ENCODE assay signal across 8 cellular contexts in the genomic region with DNA sequence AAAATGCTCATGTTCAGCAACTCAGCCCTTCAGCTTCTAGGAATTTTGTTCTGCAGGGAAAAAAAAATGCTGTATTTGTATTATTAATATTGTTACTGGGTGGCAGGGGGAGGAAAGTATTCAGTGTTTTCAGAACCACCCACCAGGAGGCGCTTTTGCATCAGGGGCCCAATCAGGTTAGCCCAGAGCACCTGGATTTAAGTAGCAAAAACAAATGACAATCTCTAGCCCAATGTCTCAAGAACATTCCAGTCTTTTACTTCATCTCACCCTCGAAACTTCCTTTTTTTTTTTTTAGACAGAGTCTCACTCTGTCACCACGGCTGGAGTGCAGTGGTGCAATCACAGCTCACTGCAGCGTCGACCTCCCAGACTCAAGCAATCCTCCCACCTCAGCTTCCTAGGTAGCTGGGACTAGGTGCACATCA. TPM values are rescaled to one million over a fixed set of nuclear protein-coding genes. Genes with fewer than 3 reads are reported as not detected.
DNase-seq lines count a peak whose midpoint lies in the region; ATAC-seq and TF ChIP-seq lines count a peak whose summit lies in the region.

No MANE protein-coding gene starts in this region.

- peak; percentile 81 for DNase-seq in 8988T
- peak; percentile 17 for DNase-seq in NCI-H2196 treated with DMSO at 0.1 percent for 48 hours (lab: John Stamatoyannopoulos, UW; ENCODE audit: unreplicated experiment)
- peak; percentile 84 for DNase-seq in activated CD4-positive, alpha-beta T cell treated with anti-CD3 and anti-CD28 coated beads for 48 hours
- DNase-seq in ecto neural progenitor cell (ENCODE audit: low spot score), result peak; percentile 52
- DNase-seq in neural crest cell (ENCODE audit: low read depth, low spot score), result peak; percentile 58

- ATAC-seq in GM19452 (IDR thresholded peaks at IDR 0.05; ENCODE audit: unreplicated experiment), result no peak
- no peak for ATAC-seq in HG02678 (IDR thresholded peaks at IDR 0.05; ENCODE audit: unreplicated experiment)

- H3K27me3 Mint-ChIP-seq in neural crest cell (ENCODE audit: low read depth), result no peaks in the 10 kb centered on the region

- no peaks in the 10 kb centered on the region for H3K9me3 Mint-ChIP-seq in neural crest cell

- TF ChIP-seq CTCF in GM12874 (IDR thresholded peaks at IDR 0.05; ENCODE audit: insufficient read depth, low read depth, low read length) (peak; percentile 77), neural crest cell (conservative IDR thresholded peaks at IDR 0.05) (peak; percentile 90)

- no peaks in the 10 kb centered on the region for H3K36me3 Mint-ChIP-seq in neural crest cell (ENCODE audit: low read depth)

- H3K4me1 Mint-ChIP-seq in neural crest cell, result peaks cover 20% of the 10 kb centered on the region

- no peak overlapping the region for H3K4me3 Mint-ChIP-seq in neural crest cell

- H3K27ac Mint-ChIP-seq in neural crest cell (ENCODE audit: unreplicated experiment), result peak overlapping the region; percentile 21

RNA-seq across cellular contexts. Expression of a gene that starts 0.6 kb away (rescaled TPM):
- total RNA-seq in neural crest cell, result 0.26 TPM in 1 of 2 replicates, not detected in the other

Comparison
In these comparisons a context has a peak if more than half of its experiments do, and no peak if none do; other contexts are left out.
1. DNase-seq: peak in every context shown above with its lines; median percentile 84 in activated CD4-positive, alpha-beta T cell treated with anti-CD3 and anti-CD28 coated beads for 48 hours; 81 in 8988T; 58 in neural crest cell; 52 in ecto neural progenitor cell; 17 in NCI-H2196 treated with DMSO at 0.1 percent for 48 hours.